Comparison of ENCODE assay signal across 27 cellular contexts in the genomic region with DNA sequence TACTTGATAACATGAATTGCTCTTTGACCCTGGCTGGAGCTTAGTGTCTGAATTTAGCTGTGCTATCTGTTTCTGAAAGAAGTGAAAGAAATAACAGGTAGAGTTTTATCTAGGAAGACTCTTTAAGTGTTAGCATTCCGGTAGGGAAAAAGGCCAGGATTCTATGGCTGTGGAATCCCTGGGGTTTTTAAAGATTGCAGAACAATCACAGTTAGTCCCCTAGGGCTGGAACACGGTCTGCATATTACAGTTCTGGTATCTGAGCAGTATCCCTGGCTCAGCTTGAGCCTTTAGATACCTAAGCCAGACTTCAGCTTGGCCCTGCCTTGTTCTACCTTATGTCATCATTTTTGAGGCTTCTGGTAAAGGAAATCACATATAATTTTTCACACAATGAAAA.
"Had no signal": no experiment of that assay in that cellular context is flagged by ENCODE, and none has a peak within 500 bp of the region (broad histone marks: within the 10 kb centered on the region; RNA-seq: fewer than 3 reads in every experiment).

No MANE protein-coding gene starts in this region.

- DNase-seq: colonic mucosa; effector CD8-positive, alpha-beta T cell; foreskin melanocyte; glutamatergic neuron; heart right ventricle; hippocampal formation; kidney; mucosa of descending colon; naive B cell; stimulated activated CD4-positive, alpha-beta T cell treated with anti-CD3 and anti-CD28 coated beads, Interleukin-12 subunit alpha, Interleukin-12 subunit beta, amount 100 ng/mL, for 4 hours; stimulated activated CD4-positive, alpha-beta T cell treated with anti-CD3 and anti-CD28 coated beads, Interleukin-1b, Interleukin-23, amount 100 ng/mL, for 48 hours; stimulated activated CD4-positive, alpha-beta T cell treated with anti-CD3 and anti-CD28 coated beads, Interleukin-4, amount 100 ng/mL, for 1 hour; stimulated activated CD8-positive, alpha-beta memory T cell treated with anti-CD3 and anti-CD28 coated beads, Interleukin-4, amount 100 ng/mL, for 48 hours; stimulated activated naive CD4-positive, alpha-beta T cell; stimulated activated naive CD8-positive, alpha-beta T cell treated with anti-CD3 and anti-CD28 coated beads, Interleukin-15, amount 100 ng/mL, for 72 hours; transverse colon; upper lobe of right lung; uterus had no signal

- FAIRE-seq: endothelial cell of umbilical vein, kidney had no signal

- ATAC-seq: heart right ventricle; left lobe of liver; mucosa of descending colon; natural killer cell treated with Interleukin-12 subunit alpha and Interleukin-12 subunit beta and Interleukin-15 and Interleukin-18, amount 100 ng/mL, for 72 hours; sciatic nerve; stimulated activated naive CD8-positive, alpha-beta T cell treated with anti-CD3 and anti-CD28 coated beads, Interleukin-15, amount 100 ng/mL, for 72 hours; upper lobe of right lung had no signal

- H3K27me3 Mint-ChIP-seq: dendritic cell treated with granulocyte-macrophage colony-stimulating factor and Interleukin-4, amounts not matched to agents 40 ng/mL and 50 ng/mL, for 4 days; naive B cell; natural killer cell treated with Interleukin-12 subunit alpha and Interleukin-12 subunit beta and Interleukin-15 and Interleukin-18, amount 100 ng/mL, for 72 hours; progenitor cell of endocrine pancreas; stimulated activated naive CD8-positive, alpha-beta T cell treated with anti-CD3 and anti-CD28 coated beads, Interleukin-15, amount 100 ng/mL, for 72 hours had no signal

- H3K4me1 Mint-ChIP-seq: memory B cell; mesothelial cell of epicardium; neural crest cell; stimulated activated naive CD8-positive, alpha-beta T cell treated with anti-CD3 and anti-CD28 coated beads, Interleukin-15, amount 100 ng/mL, for 72 hours had no signal

- H3K9me3 Mint-ChIP-seq: memory B cell; stimulated activated naive CD8-positive, alpha-beta T cell treated with anti-CD3 and anti-CD28 coated beads, Interleukin-15, amount 100 ng/mL, for 72 hours had no signal

- H3K4me3 Mint-ChIP-seq: dendritic cell treated with granulocyte-macrophage colony-stimulating factor and Interleukin-4, amounts not matched to agents 40 ng/mL and 50 ng/mL, for 4 days; memory B cell; mesothelial cell of epicardium; naive B cell; natural killer cell treated with Interleukin-12 subunit alpha and Interleukin-12 subunit beta and Interleukin-15 and Interleukin-18, amount 100 ng/mL, for 72 hours; neural crest cell; stimulated activated naive CD8-positive, alpha-beta T cell treated with anti-CD3 and anti-CD28 coated beads, Interleukin-15, amount 100 ng/mL, for 72 hours had no signal

- H3K27ac Mint-ChIP-seq: dendritic cell treated with granulocyte-macrophage colony-stimulating factor and Interleukin-4, amounts not matched to agents 40 ng/mL and 50 ng/mL, for 4 days; memory B cell; mesothelial cell of epicardium; natural killer cell treated with Interleukin-12 subunit alpha and Interleukin-12 subunit beta and Interleukin-15 and Interleukin-18, amount 100 ng/mL, for 72 hours; progenitor cell of endocrine pancreas; stimulated activated naive CD8-positive, alpha-beta T cell treated with anti-CD3 and anti-CD28 coated beads, Interleukin-15, amount 100 ng/mL, for 72 hours had no signal

- H3K36me3 Mint-ChIP-seq: memory B cell; mesothelial cell of epicardium; natural killer cell treated with Interleukin-12 subunit alpha and Interleukin-12 subunit beta and Interleukin-15 and Interleukin-18, amount 100 ng/mL, for 72 hours had no signal
